21 cellular contexts compared by ENCODE assay signal in the genomic region with DNA sequence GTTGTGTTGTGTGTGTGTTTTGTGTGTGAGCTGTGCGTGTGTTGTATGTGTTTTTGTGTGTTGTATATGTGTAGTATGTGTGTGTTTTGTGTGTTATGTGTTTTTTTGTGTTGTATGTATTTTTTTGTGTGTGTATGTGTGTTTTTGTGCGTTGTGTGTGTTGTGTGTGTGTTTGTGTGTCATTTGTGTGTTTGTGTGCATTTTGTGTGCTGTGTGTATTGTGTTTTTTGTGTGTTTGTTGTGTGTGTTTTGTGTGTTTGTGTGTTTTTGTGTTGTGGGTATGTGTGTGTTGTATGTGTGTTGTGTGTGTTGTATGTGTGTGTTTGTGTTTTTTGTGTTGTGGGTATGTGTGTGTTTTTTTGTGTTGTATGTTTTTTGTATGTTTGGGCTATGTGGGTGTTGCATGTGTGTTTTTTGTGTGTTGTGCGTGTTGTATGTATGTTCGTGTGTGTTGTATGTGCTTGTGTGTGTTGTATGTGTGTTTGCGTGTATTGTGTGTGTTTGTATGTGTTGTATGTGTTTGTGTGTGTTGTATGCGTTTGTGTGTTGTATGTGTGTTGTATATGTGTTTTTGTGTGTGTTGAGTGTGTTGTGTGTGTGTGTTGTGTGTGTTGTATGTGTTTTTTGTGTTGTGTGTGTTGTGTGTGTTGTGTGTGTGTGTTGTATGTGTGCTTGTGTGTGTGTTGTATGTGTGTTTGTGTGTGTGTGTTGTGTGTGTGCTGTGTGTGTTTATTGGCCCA.
"Had no signal": no experiment of that assay in that cellular context is flagged by ENCODE, and none has a peak within 500 bp of the region (broad histone marks: within the 10 kb centered on the region; RNA-seq: fewer than 3 reads in every experiment).

No MANE protein-coding gene starts in this region.

- H3K27ac Mint-ChIP-seq: activated CD8-positive, alpha-beta T cell treated with anti-CD3 and anti-CD28 coated beads, Interleukin-2, amount 10 ng/mL, durations not matched to agents 7 days and 5 days; activated naive CD8-positive, alpha-beta T cell; brain; naive thymus-derived CD8-positive, alpha-beta T cell; stimulated activated memory B cell treated with anti-CD40 and anti-IgM and Interleukin-4, amounts not matched to agents 10 μg/mL and 1 μg/mL and 100 μg/mL, for 72 hours; WTC11 had no signal

- H3K27me3 ChIP-seq: transverse colon had no signal

- H3K36me3 Mint-ChIP-seq: activated naive CD8-positive, alpha-beta T cell; brain; naive thymus-derived CD8-positive, alpha-beta T cell; stimulated activated memory B cell treated with anti-CD40 and anti-IgM and Interleukin-4, amounts not matched to agents 10 μg/mL and 1 μg/mL and 100 μg/mL, for 72 hours; WTC11 had no signal

- H3K9me3 Mint-ChIP-seq: naive thymus-derived CD8-positive, alpha-beta T cell had no signal

- ATAC-seq: activated CD8-positive, alpha-beta T cell treated with anti-CD3 and anti-CD28 coated beads, Interleukin-2, amount 10 ng/mL, durations not matched to agents 7 days and 5 days; gastroesophageal sphincter; heart right ventricle; left lobe of liver; naive thymus-derived CD8-positive, alpha-beta T cell; stimulated activated memory B cell treated with anti-CD40 and anti-IgM and Interleukin-4, amounts not matched to agents 10 μg/mL and 1 μg/mL and 100 μg/mL, for 72 hours; WTC11 had no signal

- H3K9me3 ChIP-seq: gastroesophageal sphincter, neutrophil, transverse colon had no signal

- H3K36me3 ChIP-seq: gastroesophageal sphincter, heart right ventricle, neutrophil, transverse colon had no signal

- H3K27me3 Mint-ChIP-seq: activated naive CD8-positive, alpha-beta T cell; stimulated activated memory B cell treated with anti-CD40 and anti-IgM and Interleukin-4, amounts not matched to agents 10 μg/mL and 1 μg/mL and 100 μg/mL, for 72 hours had no signal

- H3K4me3 Mint-ChIP-seq: activated CD8-positive, alpha-beta T cell treated with anti-CD3 and anti-CD28 coated beads, Interleukin-2, amount 10 ng/mL, durations not matched to agents 7 days and 5 days; activated naive CD8-positive, alpha-beta T cell; brain; naive thymus-derived CD8-positive, alpha-beta T cell; stimulated activated memory B cell treated with anti-CD40 and anti-IgM and Interleukin-4, amounts not matched to agents 10 μg/mL and 1 μg/mL and 100 μg/mL, for 72 hours; WTC11 had no signal

- H3K4me1 ChIP-seq: gastroesophageal sphincter had no signal

- H3K27ac ChIP-seq: gastroesophageal sphincter, heart right ventricle, neutrophil, transverse colon had no signal

- H3K4me1 Mint-ChIP-seq: brain; naive thymus-derived CD8-positive, alpha-beta T cell; stimulated activated memory B cell treated with anti-CD40 and anti-IgM and Interleukin-4, amounts not matched to agents 10 μg/mL and 1 μg/mL and 100 μg/mL, for 72 hours had no signal

- FAIRE-seq: islet of Langerhans, TTC549 had no signal

- DNase-seq: activated CD4-positive, alpha-beta T cell treated with anti-CD3 and anti-CD28 coated beads for 4 hours; activated CD8-positive, alpha-beta memory T cell treated with anti-CD3 and anti-CD28 coated beads, Interleukin-2, amount 50 U/mL, for 48 hours; activated CD8-positive, alpha-beta T cell treated with anti-CD3 and anti-CD28 coated beads, Interleukin-2, amount 10 ng/mL, durations not matched to agents 7 days and 5 days; activated gamma-delta T cell treated with Interleukin-2 at 50 U/mL for 16 hours; amniotic stem cell; cortex of kidney; effector CD8-positive, alpha-beta T cell; heart right ventricle; naive thymus-derived CD8-positive, alpha-beta T cell; posterior cingulate gyrus; stimulated activated CD4-positive, alpha-beta T cell treated with anti-CD3 and anti-CD28 coated beads, Interleukin-2, amount 100 ng/mL, for 48 hours; transverse colon had no signal

- H3K4me3 ChIP-seq: gastroesophageal sphincter, heart right ventricle, transverse colon had no signal
